2 cellular contexts compared by ENCODE assay signal in the genomic region with DNA sequence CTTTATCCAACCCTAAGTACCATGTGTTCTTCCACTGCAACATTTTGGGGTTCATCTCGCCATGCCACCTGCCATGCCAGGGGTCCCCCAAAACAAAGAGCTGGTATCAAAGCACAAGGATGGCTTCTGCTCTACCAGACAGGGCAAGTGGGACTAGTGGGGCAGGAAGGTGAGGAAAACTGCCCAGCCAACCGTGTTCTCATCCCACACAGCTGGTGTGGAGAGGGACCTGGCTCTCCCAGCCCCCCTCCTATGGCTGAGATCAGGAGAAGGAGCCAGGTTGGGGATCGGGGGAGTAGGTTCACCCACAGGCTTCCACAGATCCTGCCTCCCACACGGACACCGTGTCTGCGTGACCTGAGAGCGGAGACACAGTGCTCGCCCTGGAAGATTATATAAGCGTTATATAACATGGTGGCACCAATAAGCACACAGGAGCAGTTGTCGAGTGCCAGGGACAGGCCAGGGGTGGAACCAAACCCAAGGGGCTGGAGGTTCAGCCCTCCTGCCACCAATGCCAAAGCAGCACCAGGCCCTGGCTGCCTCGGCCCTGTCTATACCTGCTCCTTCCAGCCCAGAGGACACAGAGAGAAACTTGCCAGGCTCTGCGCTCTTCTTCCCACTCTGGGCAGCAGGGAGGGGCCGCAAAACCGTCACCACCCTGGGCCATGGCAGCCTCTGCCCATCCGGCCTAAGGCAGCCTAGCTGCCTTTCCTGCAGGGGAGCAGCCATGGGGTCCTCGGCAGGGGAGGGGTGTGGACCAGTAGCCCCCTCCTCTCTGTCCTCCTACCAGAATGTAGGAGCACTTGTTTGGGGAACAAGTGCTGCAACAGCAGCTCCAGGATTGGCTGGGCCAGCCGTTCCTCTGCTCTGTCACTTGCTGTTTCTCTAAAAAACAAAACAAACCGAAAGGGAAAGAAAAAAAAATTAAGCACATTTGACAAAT.
TF ChIP-seq lines count a peak whose summit lies in the region.

No MANE protein-coding gene starts in this region.

TF ChIP-seq in SK-N-SH, 30 proteins besides CTCF, POLR2A, EP300 and RAD21 (continued from another document):
- TF ChIP-seq USF1 (IDR thresholded peaks at IDR 0.05; ENCODE audit: borderline replicate concordance, low read depth) (no peak), REST (IDR thresholded peaks at IDR 0.05; ENCODE audit: low read depth, low read length) (no peak), JUND (IDR thresholded peaks at IDR 0.05) (no peak), ZBTB33 (IDR thresholded peaks at IDR 0.05; ENCODE audit: borderline replicate concordance, low read depth) (no peak), SIN3A (IDR thresholded peaks at IDR 0.05; ENCODE audit: borderline replicate concordance, low read depth, low read length) (no peak), RXRA (IDR thresholded peaks at IDR 0.05; ENCODE audit: borderline replicate concordance, low read depth) (no peak), MAX (IDR thresholded peaks at IDR 0.05; ENCODE audit: low read depth) (no peak)

TF ChIP-seq in SK-N-SH treated with all-trans-retinoic acid at 6 μM for 48 hours, 23 proteins besides CTCF, POLR2A, EP300 and RAD21 (continued from another document):
- no peak for TF ChIP-seq CSRNP3 (CRISPR knock-in tag; IDR thresholded peaks at IDR 0.05)
- TF ChIP-seq ESRRG (CRISPR knock-in tag; IDR thresholded peaks at IDR 0.05), result no peak
- no peak for TF ChIP-seq OSR1 (CRISPR knock-in tag; IDR thresholded peaks at IDR 0.05)
- TF ChIP-seq PPARA (CRISPR knock-in tag; IDR thresholded peaks at IDR 0.05; ENCODE audit: borderline replicate concordance), result no peak
